20 cellular contexts compared by ENCODE assay signal in the genomic region with DNA sequence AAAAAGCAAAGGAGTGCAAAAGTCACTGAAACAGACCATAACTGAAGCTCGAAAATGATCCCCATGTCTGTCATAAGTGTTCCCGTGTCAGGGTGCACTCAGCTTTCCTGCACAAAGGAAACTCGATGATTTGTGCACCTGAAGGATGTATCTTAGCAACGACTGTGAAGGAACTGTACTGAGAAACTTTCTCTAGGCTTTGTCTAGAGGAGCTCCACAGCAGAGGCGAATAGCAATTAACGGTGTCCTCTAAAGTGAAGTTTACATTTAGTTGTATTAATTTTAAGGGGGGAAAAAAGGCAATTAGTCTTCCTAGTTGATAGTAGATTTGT. TPM values are rescaled to one million over a fixed set of nuclear protein-coding genes. Genes with fewer than 3 reads are reported as not detected.
DNase-seq lines count a peak whose midpoint lies in the region; ATAC-seq and TF ChIP-seq lines count a peak whose summit lies in the region.
"Had no signal": no experiment of that assay in that cellular context is flagged by ENCODE, and none has a peak within 500 bp of the region (broad histone marks: within the 10 kb centered on the region; RNA-seq: fewer than 3 reads in every experiment).

No MANE protein-coding gene starts in this region.

- peak overlapping the region; percentile 33 for H3K4me3 Mint-ChIP-seq in neural progenitor cell
- H3K4me3 Mint-ChIP-seq: activated CD8-positive, alpha-beta memory T cell treated with anti-CD3 and anti-CD28 coated beads, Interleukin-2, amount 10 ng/mL, durations not matched to agents 7 days and 5 days; B cell had no signal

- no peak for ATAC-seq in right cardiac atrium
- ATAC-seq: activated CD8-positive, alpha-beta memory T cell treated with anti-CD3 and anti-CD28 coated beads, Interleukin-2, amount 10 ng/mL, durations not matched to agents 7 days and 5 days had no signal

- DNase-seq in DMS153 treated with DMSO at 0.1 percent for 48 hours (lab: John Stamatoyannopoulos, UW; ENCODE audit: unreplicated experiment) (peak; percentile 12), HT-29 (ENCODE audit: low spot score) (peak; percentile 6), colonic mucosa (no peak), neural progenitor cell (ENCODE audit: low spot score) (peak; percentile 30), dedifferentiated amniotic fluid mesenchymal stem cell (ENCODE audit: extremely low spot score) (no peak), right cardiac atrium (no peak), UCSD-AML1 (lab: John Stamatoyannopoulos, UW; ENCODE audit: unreplicated experiment) (no peak), T-helper 9 cell (no peak)
- DNase-seq: activated CD8-positive, alpha-beta memory T cell treated with anti-CD3 and anti-CD28 coated beads, Interleukin-2, amount 10 ng/mL, durations not matched to agents 7 days and 5 days; adrenal gland; GM23248; NCI-H1048; OCI-M1; spleen; T-helper 2 cell; tibial artery had no signal

- H3K36me3 Mint-ChIP-seq in neural progenitor cell = no peaks in the 10 kb centered on the region
- H3K36me3 Mint-ChIP-seq: activated CD8-positive, alpha-beta memory T cell treated with anti-CD3 and anti-CD28 coated beads, Interleukin-2, amount 10 ng/mL, durations not matched to agents 7 days and 5 days had no signal

- H4K20me1 ChIP-seq in neural progenitor cell (ENCODE audit: low read depth) = peaks cover 20% of the 10 kb centered on the region

- intact Hi-C loops in colonic mucosa (cut with DNase I) (no loop called here), right cardiac atrium (cut with DNase I) (no loop called here)

- peak overlapping the region; percentile 35 for H3K27ac ChIP-seq in colonic mucosa
- H3K27ac ChIP-seq in neural progenitor cell = peak overlapping the region; percentile 42
- H3K27ac ChIP-seq in right cardiac atrium (ENCODE audit: low read length) = no peak overlapping the region
- H3K27ac ChIP-seq: adrenal gland, GM23248, HL-60, KMS-11, SJSA1, spleen, tibial artery had no signal

- WGBS in right cardiac atrium = 71% methylated on average over 6 of the region's 6 CpGs

- H3K27me3 ChIP-seq in colonic mucosa (no peaks in the 10 kb centered on the region), neural progenitor cell (no peaks in the 10 kb centered on the region), right cardiac atrium (ENCODE audit: control insufficient read depth, insufficient read depth) (no peaks in the 10 kb centered on the region)
- H3K27me3 ChIP-seq: adrenal gland, SJSA1, spleen, tibial artery had no signal

- H3K9ac ChIP-seq in colonic mucosa (ENCODE audit: low read depth in 2 of 2, low read length in 2 of 2) (no peak overlapping the region), neural progenitor cell (no peak overlapping the region)
- H3K9ac ChIP-seq: GM23248, KMS-11 had no signal

- peaks cover 21% of the 10 kb centered on the region for H3K79me2 ChIP-seq in neural progenitor cell (ENCODE audit: low read depth)

- TF ChIP-seq CTCF in colonic mucosa (IDR thresholded peaks at IDR 0.05) = no peak
- no peak for TF ChIP-seq CTCF in neural progenitor cell (IDR thresholded peaks at IDR 0.05)

- H3K4me1 ChIP-seq in colonic mucosa (no peaks in the 10 kb centered on the region), neural progenitor cell (peaks cover 52% of the 10 kb centered on the region), right cardiac atrium (ENCODE audit: control insufficient read depth, insufficient read depth, low read length) (no peaks in the 10 kb centered on the region)
- H3K4me1 ChIP-seq: spleen had no signal

- H3K4me3 ChIP-seq in colonic mucosa (no peak overlapping the region), neural progenitor cell (no peak overlapping the region), right cardiac atrium (ENCODE audit: low read length) (no peak overlapping the region)
- H3K4me3 ChIP-seq: adrenal gland, GM23248, SJSA1, spleen, tibial artery had no signal

- peak overlapping the region; percentile 36 for H3K4me2 ChIP-seq in neural progenitor cell
- H3K4me2 ChIP-seq: KMS-11 had no signal

- no peaks in the 10 kb centered on the region for H3K9me3 Mint-ChIP-seq in neural progenitor cell

- no peaks in the 10 kb centered on the region for H3K36me3 ChIP-seq in colonic mucosa
- H3K36me3 ChIP-seq in neural progenitor cell = no peaks in the 10 kb centered on the region
- H3K36me3 ChIP-seq: adrenal gland, SJSA1, spleen, tibial artery had no signal

- H3F3A ChIP-seq in neural progenitor cell (ENCODE audit: low read depth) = peaks cover 51% of the 10 kb centered on the region

- no peak overlapping the region for H2AFZ ChIP-seq in neural progenitor cell (replicated peaks)
- H2AFZ ChIP-seq: GM23248 had no signal

- H3K27ac Mint-ChIP-seq in neural progenitor cell = peak overlapping the region; percentile 99
- H3K27ac Mint-ChIP-seq: activated CD8-positive, alpha-beta memory T cell treated with anti-CD3 and anti-CD28 coated beads, Interleukin-2, amount 10 ng/mL, durations not matched to agents 7 days and 5 days; B cell had no signal

- no peaks in the 10 kb centered on the region for H3K27me3 Mint-ChIP-seq in neural progenitor cell (ENCODE audit: insufficient read depth, low read depth)
- H3K27me3 Mint-ChIP-seq: B cell had no signal

- no peaks in the 10 kb centered on the region for H3K9me3 ChIP-seq in colonic mucosa
- no peaks in the 10 kb centered on the region for H3K9me3 ChIP-seq in neural progenitor cell (ENCODE audit: low read depth)
- no peaks in the 10 kb centered on the region for H3K9me3 ChIP-seq in right cardiac atrium (ENCODE audit: control insufficient read depth, low read length)
- H3K9me3 ChIP-seq: adrenal gland, SJSA1, spleen, tibial artery had no signal

- H3K4me1 Mint-ChIP-seq in neural progenitor cell = peaks cover 56% of the 10 kb centered on the region
- H3K4me1 Mint-ChIP-seq: activated CD8-positive, alpha-beta memory T cell treated with anti-CD3 and anti-CD28 coated beads, Interleukin-2, amount 10 ng/mL, durations not matched to agents 7 days and 5 days; B cell had no signal

RNA-seq across cellular contexts. Expression of a gene that starts 24.2 kb away (rescaled TPM):
- 11.5 and 13.1 TPM in 2 replicates for total RNA-seq in HT-29 (2014; rRNA removed; shearing (Covaris generic))
- total RNA-seq in colonic mucosa = 10 to 100 TPM; 22.6 to 24.1 TPM
- 75.2 and 110 TPM in 2 replicates for total RNA-seq in neural progenitor cell (ENCODE audit: low replicate concordance)
- total RNA-seq in right cardiac atrium = 10 to 100 TPM; 23.6 to 26.7 (median 24.7) TPM
- 15.5 TPM for polyA plus RNA-seq in right cardiac atrium

RNA-seq across cellular contexts. Expression of a gene that starts 49.6 kb away (rescaled TPM):
- 0.69 and 2.5 TPM in 2 replicates for total RNA-seq in HT-29 (2014; rRNA removed; shearing (Covaris generic))
- total RNA-seq in colonic mucosa (1 to 10 TPM in 1 of 2 donors, under 1 TPM in 1; 0.74 to 3.2 TPM), neural progenitor cell (ENCODE audit: low replicate concordance) (35.9 and 53.9 TPM in 2 replicates), right cardiac atrium (under 1 TPM; 0.14 to 0.45 (median 0.25) TPM)
- polyA plus RNA-seq in right cardiac atrium = 0.25 TPM
- total RNA-seq: GM23248 had no signal
- polyA plus RNA-seq: GM23248 had no signal

Comparison
In these comparisons a context has a peak if more than half of its experiments do, and no peak if none do; other contexts are left out.
1. DNase-seq: peak in DMS153 treated with DMSO at 0.1 percent for 48 hours (single experiment), HT-29 (single experiment) and neural progenitor cell (single experiment); none in colonic mucosa (single experiment), dedifferentiated amniotic fluid mesenchymal stem cell (single experiment), right cardiac atrium (0 of 3), UCSD-AML1 (single experiment) and T-helper 9 cell (single experiment).